31 cellular contexts compared by ENCODE assay signal in genomic region chr17:65081439-65081838, GRCh38. TPM values are rescaled to one million over a fixed set of nuclear protein-coding genes. Genes with fewer than 3 reads are reported as not detected.
"Had no signal": no experiment of that assay in that cellular context is flagged by ENCODE, and none has a peak within 500 bp of the region (broad histone marks: within the 10 kb centered on the region; RNA-seq: fewer than 3 reads in every experiment).

No MANE protein-coding gene starts in this region.

- H3K27ac Mint-ChIP-seq: naive thymus-derived CD4-positive, alpha-beta T cell; natural killer cell; nephron; neural progenitor cell; progenitor cell of endocrine pancreas; stimulated activated memory B cell treated with anti-CD40 and anti-IgM and Interleukin-4, amounts not matched to agents 10 μg/mL and 1 μg/mL and 100 μg/mL, for 72 hours; stimulated activated naive CD8-positive, alpha-beta T cell treated with anti-CD3 and anti-CD28 coated beads, Interleukin-15, amount 100 ng/mL, for 72 hours; type B pancreatic cell had no signal

- H3K27me3 ChIP-seq: neural progenitor cell, ovary, spleen, suprapubic skin, testis, transverse colon, upper lobe of right lung, uterus had no signal

- H3K4me2 ChIP-seq: neural progenitor cell, smooth muscle cell had no signal

- H3K9me3 ChIP-seq: ovary, psoas muscle, spleen, suprapubic skin, testis, tibial artery, transverse colon, upper lobe of right lung, uterus had no signal

- H3K9me3 Mint-ChIP-seq: natural killer cell; nephron; neural progenitor cell; stimulated activated memory B cell treated with anti-CD40 and anti-IgM and Interleukin-4, amounts not matched to agents 10 μg/mL and 1 μg/mL and 100 μg/mL, for 72 hours; stimulated activated naive CD8-positive, alpha-beta T cell treated with anti-CD3 and anti-CD28 coated beads, Interleukin-15, amount 100 ng/mL, for 72 hours; type B pancreatic cell had no signal

- H3K36me3 Mint-ChIP-seq: natural killer cell, neural progenitor cell, type B pancreatic cell had no signal

- H3K4me1 ChIP-seq: parathyroid adenoma, upper lobe of right lung, uterus had no signal

- ATAC-seq: naive thymus-derived CD4-positive, alpha-beta T cell; natural killer cell; psoas muscle; right cardiac atrium; sciatic nerve; stimulated activated memory B cell treated with anti-CD40 and anti-IgM and Interleukin-4, amounts not matched to agents 10 μg/mL and 1 μg/mL and 100 μg/mL, for 72 hours; stimulated activated naive CD8-positive, alpha-beta T cell treated with anti-CD3 and anti-CD28 coated beads, Interleukin-15, amount 100 ng/mL, for 72 hours; stimulated activated naive CD8-positive, alpha-beta T cell treated with anti-CD3 and anti-CD28 coated beads, Interleukin-15, Interleukin-2, amounts not matched to agents 100 U/mL and 50 U/mL, for 24 hours; upper lobe of right lung had no signal

- H3K4me1 Mint-ChIP-seq: stimulated activated memory B cell treated with anti-CD40 and anti-IgM and Interleukin-4, amounts not matched to agents 10 μg/mL and 1 μg/mL and 100 μg/mL, for 72 hours; stimulated activated naive CD8-positive, alpha-beta T cell treated with anti-CD3 and anti-CD28 coated beads, Interleukin-15, amount 100 ng/mL, for 72 hours had no signal

- H3K36me3 ChIP-seq: neural progenitor cell, ovary, spleen, suprapubic skin, tibial artery, transverse colon, upper lobe of right lung, uterus had no signal

- H2AFZ ChIP-seq: neural progenitor cell, parathyroid adenoma had no signal

- H3K4me3 Mint-ChIP-seq: naive thymus-derived CD4-positive, alpha-beta T cell; natural killer cell; nephron; neural progenitor cell; stimulated activated memory B cell treated with anti-CD40 and anti-IgM and Interleukin-4, amounts not matched to agents 10 μg/mL and 1 μg/mL and 100 μg/mL, for 72 hours; stimulated activated naive CD8-positive, alpha-beta T cell treated with anti-CD3 and anti-CD28 coated beads, Interleukin-15, amount 100 ng/mL, for 72 hours; type B pancreatic cell had no signal

- DNase-seq: naive thymus-derived CD4-positive, alpha-beta T cell; natural killer cell; occipital lobe; ovary; posterior cingulate gyrus; psoas muscle; right cardiac atrium; spleen; stimulated activated CD4-positive, alpha-beta T cell treated with anti-CD3 and anti-CD28 coated beads, Interleukin-12 subunit alpha, Interleukin-12 subunit beta, amount 100 ng/mL, for 4 hours; stimulated activated CD4-positive, alpha-beta T cell treated with anti-CD3 and anti-CD28 coated beads, Interleukin-2, amount 100 ng/mL, for 24 hours; stimulated activated CD4-positive, alpha-beta T cell treated with anti-CD3 and anti-CD28 coated beads, Interleukin-2, amount 100 ng/mL, for 48 hours; stimulated activated CD4-positive, alpha-beta T cell treated with anti-CD3 and anti-CD28 coated beads, Interleukin-4, amount 100 ng/mL, for 24 hours; stimulated activated naive CD4-positive, alpha-beta T cell; stimulated activated naive CD8-positive, alpha-beta T cell treated with anti-CD3 and anti-CD28 coated beads, Interleukin-15, amount 100 ng/mL, for 72 hours; stimulated activated naive CD8-positive, alpha-beta T cell treated with anti-CD3 and anti-CD28 coated beads, Interleukin-15, Interleukin-2, amounts not matched to agents 100 U/mL and 50 U/mL, for 24 hours; substantia nigra; testis; transverse colon; upper lobe of right lung; uterus had no signal

- H3K4me3 ChIP-seq: neural progenitor cell, ovary, psoas muscle, skin epidermis, smooth muscle cell, spleen, suprapubic skin, testis, tibial artery, transverse colon, upper lobe of right lung, uterus had no signal

- H3K27me3 Mint-ChIP-seq: stimulated activated memory B cell treated with anti-CD40 and anti-IgM and Interleukin-4, amounts not matched to agents 10 μg/mL and 1 μg/mL and 100 μg/mL, for 72 hours; stimulated activated naive CD8-positive, alpha-beta T cell treated with anti-CD3 and anti-CD28 coated beads, Interleukin-15, amount 100 ng/mL, for 72 hours had no signal

- H3K79me2 ChIP-seq: parathyroid adenoma had no signal

- H3K27ac ChIP-seq: neural progenitor cell, ovary, parathyroid adenoma, psoas muscle, skin epidermis, spleen, suprapubic skin, testis, tibial artery, transverse colon, upper lobe of right lung, uterus had no signal

- H3K9ac ChIP-seq: neural progenitor cell, parathyroid adenoma had no signal

RNA-seq across cellular contexts. Expression of gene RGS9, which starts 55.7 kb away (rescaled TPM):
- polyA plus RNA-seq: naive thymus-derived CD4-positive, alpha-beta T cell had no signal
